Comparison of ENCODE assay signal across 9 cellular contexts in the genomic region with DNA sequence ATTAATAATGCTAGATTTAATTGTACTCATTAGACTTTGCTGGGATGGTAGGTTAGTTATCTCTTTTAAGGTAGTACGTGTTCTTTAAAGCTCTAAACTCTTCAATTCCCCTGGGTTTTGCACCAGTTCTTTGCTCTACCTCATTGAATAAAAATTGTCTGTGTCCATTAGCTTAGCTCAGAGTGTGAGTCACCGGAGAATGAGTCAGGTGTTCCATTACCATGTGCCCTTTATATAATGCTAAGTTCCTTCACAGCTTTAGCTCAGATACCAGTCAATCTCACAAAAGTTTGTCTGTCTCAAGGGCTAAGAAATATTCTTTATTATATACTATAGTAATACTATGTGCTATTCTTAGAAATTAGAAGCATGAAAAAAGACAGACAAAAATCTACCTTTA.
DNase-seq lines count a peak whose midpoint lies in the region; ATAC-seq, FAIRE-seq and TF ChIP-seq lines count a peak whose summit lies in the region.
"Had no signal": no experiment of that assay in that cellular context is flagged by ENCODE, and none has a peak within 500 bp of the region (broad histone marks: within the 10 kb centered on the region; RNA-seq: fewer than 3 reads in every experiment).

No MANE protein-coding gene starts in this region.

- WGBS in A549 (ENCODE audit: missing lambda C conversion rate): 12% methylated on average over 2 of the region's 2 CpGs

- H3K4me2 ChIP-seq in A549: no peak overlapping the region; the same call in 2 of the 3 replicates

- in situ Hi-C loops in GM13977 (cut with MboI; ENCODE audit: low pct_unique_long_range_greater_than_20kb, low sequenced_read_pairs, unreplicated experiment): no loop called here
- in situ Hi-C loops in GM13976 (cut with MboI; ENCODE audit: low sequenced_read_pairs, unreplicated experiment): no loop called here

- intact Hi-C loops in ascending aorta (cut with DNase I): no loop called here

- TF ChIP-seq CTCF in A549 (IDR thresholded peaks at IDR 0.05) (no peak), ascending aorta (IDR thresholded peaks at IDR 0.05) (no peak), GM13977 (IDR thresholded peaks at IDR 0.05; ENCODE audit: extremely low read depth, insufficient read depth, missing control alignments) (no peak), right atrium auricular region (IDR thresholded peaks at IDR 0.05) (no peak), GM13976 (IDR thresholded peaks at IDR 0.05; ENCODE audit: borderline replicate concordance, control extremely low read depth, extremely low read depth, insufficient read depth, missing control alignments) (no peak)

- H3K9me3 ChIP-seq in A549: no peaks in the 10 kb centered on the region
- no peaks in the 10 kb centered on the region for H3K9me3 ChIP-seq in ascending aorta
- H3K9me3 ChIP-seq in right atrium auricular region: no peaks in the 10 kb centered on the region

- H3K4me1 ChIP-seq in A549 (peaks cover 10% of the 10 kb centered on the region), ascending aorta (peaks cover 5 to 11% of the 10 kb centered on the region in 2 donors), right atrium auricular region (peaks cover 0 to 8% of the 10 kb centered on the region in 2 donors)

- H3K27ac ChIP-seq in A549 (no peak overlapping the region), ascending aorta (peak overlapping the region; percentile 75 to 76), right atrium auricular region (peak overlapping the region in 1 of 2 donors; percentile 32)

- H3K27me3 ChIP-seq in ascending aorta (no peaks in the 10 kb centered on the region), right atrium auricular region (no peaks in the 10 kb centered on the region)

- H3K36me3 ChIP-seq in ascending aorta (no peaks in the 10 kb centered on the region), right atrium auricular region (no peaks in the 10 kb centered on the region)

- no peak for FAIRE-seq in A549 (lab: Jason Lieb, UNC)

- POLR2A ChIA-PET in A549 (lab: Yijun Ruan, JAX): interaction anchor here (0.6 kb wide), 1 partner anchor 285 kb away, joined by 3 read pairs; no protein-coding TSS in a partner anchor

- TF ChIP-seq POLR2A in A549 (IDR thresholded peaks at IDR 0.05; ENCODE audit: low read length): no peak

- H3K4me3 ChIP-seq in A549 (no peak overlapping the region), ascending aorta (no peak overlapping the region), right atrium auricular region (no peak overlapping the region)

- no peak for TF ChIP-seq EP300 in A549 (IDR thresholded peaks at IDR 0.05)

- ATAC-seq in A549 (peak; percentile 78 to 79; a peak in 5 of 6 replicates), HG03060 (IDR thresholded peaks at IDR 0.05; ENCODE audit: low read depth, unreplicated experiment) (peak; percentile 70)

- DNase-seq in A549 (ENCODE audit: low read depth in 1 of 2, low spot score in 1 of 2) (peak; percentile 19 to 41), ascending aorta (ENCODE audit: low spot score in 2 of 2) (peak in 1 of 2 donors; percentile 81), inferior parietal cortex (ENCODE audit: extremely low spot score) (peak; percentile 31), GM13977 (ENCODE audit: low spot score) (no peak), UCSD-AML1 (lab: John Stamatoyannopoulos, UW; ENCODE audit: unreplicated experiment) (no peak), right atrium auricular region (ENCODE audit: low spot score) (no peak), GM13976 (ENCODE audit: low spot score) (no peak)
- DNase-seq: CD4-positive, CD25-positive, alpha-beta regulatory T cell had no signal

- CTCF ChIA-PET in A549 (lab: Yijun Ruan, JAX): interaction anchor here (0.7 to 0.8 kb wide), 2 partner anchors 330 to 412 kb away, joined by 3 read pairs; no protein-coding TSS in a partner anchor

- no peak for TF ChIP-seq RAD21 in A549 (conservative IDR thresholded peaks at IDR 0.05 in 1 of 2, IDR thresholded peaks at IDR 0.05 in 1 of 2)

TF ChIP-seq in A549, 52 proteins besides CTCF, POLR2A, EP300 and RAD21:
- TF ChIP-seq NFE2L2 (conservative IDR thresholded peaks at IDR 0.05; ENCODE audit: low read length): no peak
- 0 out of 2 replicates have a peak, but pooled peaks have one; percentile 38 for TF ChIP-seq MAX (IDR thresholded peaks at IDR 0.05)
- TF ChIP-seq FOSL2 (IDR thresholded peaks at IDR 0.05): peak; percentile 64; the same call in 1 of the 2 replicates
- peak; percentile 81 for TF ChIP-seq FOSL2 (CRISPR knock-in tag; IDR thresholded peaks at IDR 0.05)

Comparison
In these comparisons a context has a peak if more than half of its experiments do, and no peak if none do; other contexts are left out.
1. DNase-seq: peak in A549 (2 of 2) and inferior parietal cortex (single experiment); none in GM13977 (single experiment), UCSD-AML1 (single experiment), right atrium auricular region (single experiment) and GM13976 (single experiment).
2. H3K27ac ChIP-seq: peak in ascending aorta (2 of 2); none in A549 (0 of 2).